Comparison of ENCODE assay signal across 10 cellular contexts in the genomic region with DNA sequence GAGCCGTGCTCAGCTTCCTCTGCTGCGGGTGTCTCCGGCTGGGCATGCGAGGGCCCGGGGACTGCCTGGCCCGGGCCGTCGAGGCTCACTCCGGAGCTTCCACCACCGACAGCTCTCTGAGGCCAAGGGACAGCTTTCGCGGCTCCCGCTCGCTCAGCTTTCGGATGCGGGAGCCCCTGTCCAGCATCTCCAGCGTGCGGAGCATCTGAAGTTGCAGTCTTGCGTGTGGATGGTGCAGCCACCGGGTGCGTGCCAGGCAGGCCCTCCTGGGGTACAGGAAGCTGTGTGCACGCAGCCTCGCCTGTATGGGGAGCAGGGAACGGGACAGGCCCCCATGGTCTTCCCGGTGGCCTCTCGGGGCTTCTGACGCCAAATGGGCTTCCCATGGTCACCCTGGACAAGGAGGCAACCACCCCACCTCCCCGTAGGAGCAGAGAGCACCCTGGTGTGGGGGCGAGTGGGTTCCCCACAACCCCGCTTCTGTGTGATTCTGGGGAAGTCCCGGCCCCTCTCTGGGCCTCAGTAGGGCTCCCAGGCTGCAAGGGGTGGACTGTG. TPM values are rescaled to one million over a fixed set of nuclear protein-coding genes. Genes with fewer than 3 reads are reported as not detected.
DNase-seq lines count a peak whose midpoint lies in the region; ATAC-seq and TF ChIP-seq lines count a peak whose summit lies in the region.
"Had no signal": no experiment of that assay in that cellular context is flagged by ENCODE, and none has a peak within 500 bp of the region (broad histone marks: within the 10 kb centered on the region; RNA-seq: fewer than 3 reads in every experiment).

No MANE protein-coding gene starts in this region.

- intact Hi-C loops in OCI-LY7 (cut with micrococcal nuclease; ENCODE audit: unreplicated experiment): no loop called here

- BruUV-seq in OCI-LY7 (replicated peaks; lab: Mats Ljungman, UMichigan): no TSS peak

- H3K36me3 ChIP-seq in OCI-LY7 (ENCODE audit: insufficient read depth, low read length): no peaks in the 10 kb centered on the region

- H3K9me3 ChIP-seq in OCI-LY7 (ENCODE audit: low read length): no peaks in the 10 kb centered on the region

- H3K9me2 ChIP-seq in OCI-LY7 (ENCODE audit: insufficient read depth, low read length): no peaks in the 10 kb centered on the region

- peaks cover 54% of the 10 kb centered on the region for H3K36me3 Mint-ChIP-seq in central memory CD8-positive, alpha-beta T cell (ENCODE audit: insufficient read depth)

- peak overlapping the region; percentile 39; the same call in 1 of the 2 replicates for H2AFZ ChIP-seq in OCI-LY7 (ENCODE audit: low read length)

- no peaks in the 10 kb centered on the region for H3K27me3 Mint-ChIP-seq in central memory CD8-positive, alpha-beta T cell

- no peaks in the 10 kb centered on the region for H3K9me3 Mint-ChIP-seq in central memory CD8-positive, alpha-beta T cell

- peak; percentile 34 for DNase-seq in OCI-LY7 (ENCODE audit: low spot score)
- no peak for DNase-seq in central memory CD8-positive, alpha-beta T cell (ENCODE audit: low spot score in 2 of 2)
- peak in 2 of 3 donors; percentile 16 to 35 for DNase-seq in stimulated activated CD4-positive, alpha-beta T cell treated with anti-CD3 and anti-CD28 coated beads, Interleukin-12 subunit alpha, Interleukin-12 subunit beta, amount 100 ng/mL, for 48 hours (ENCODE audit: low read depth in 2 of 3, low spot score in 1 of 3)
- no peak for DNase-seq in iPS-NIHi11 (ENCODE audit: low spot score)
- DNase-seq in SIG-M5 (lab: John Stamatoyannopoulos, UW): no peak
- no peak for DNase-seq in NCI-H774 (lab: John Stamatoyannopoulos, UW)
- no peak for DNase-seq in G401 (ENCODE audit: low spot score)
- DNase-seq: NCI-H2171 treated with DMSO at 0.1 percent for 48 hours had no signal

- in situ Hi-C loops in G401 (cut with HindIII; ENCODE audit: low sequenced_read_pairs): no loop called here

- CTCF ChIA-PET in OCI-LY7 (lab: Charles Lee; ENCODE audit: unreplicated experiment): interaction anchor here (0.5 to 0.6 kb wide), 2 partner anchors 84 to 229 kb away, joined by 3 to 13 read pairs; no protein-coding TSS in a partner anchor

- H3K4me2 ChIP-seq in OCI-LY7 (ENCODE audit: low read length): peak overlapping the region; percentile 94

- peaks cover 65% of the 10 kb centered on the region for H3K4me1 ChIP-seq in OCI-LY7 (ENCODE audit: insufficient read depth, low read length, poor library complexity, severe bottlenecking)

- peak overlapping the region; percentile 94 for H3K4me3 Mint-ChIP-seq in central memory CD8-positive, alpha-beta T cell

- H3K4me1 Mint-ChIP-seq in central memory CD8-positive, alpha-beta T cell: peaks cover 43% of the 10 kb centered on the region

- peak overlapping the region; percentile 97 for H3K27ac ChIP-seq in OCI-LY7 (ENCODE audit: low read depth, low read length, poor library complexity, severe bottlenecking)

- H4K20me1 ChIP-seq in OCI-LY7 (ENCODE audit: insufficient read depth, low read length): no peaks in the 10 kb centered on the region

- H3K4me3 ChIP-seq in GM08714 (ENCODE audit: low read length): peak overlapping the region; percentile 66; the same call in 1 of the 2 replicates
- H3K4me3 ChIP-seq in OCI-LY7 (ENCODE audit: low read depth, low read length, poor library complexity, severe bottlenecking): peak overlapping the region; percentile 71

- POLR2A ChIA-PET in OCI-LY7 (lab: Charles Lee): interaction anchor here (0.9 kb wide), 1 partner anchor 583 kb away, joined by 3 read pairs; a partner anchor contains a TSS

- no peak for TF ChIP-seq CTCF in OCI-LY7 (conservative IDR thresholded peaks at IDR 0.05; ENCODE audit: low read length)

- H3K79me2 ChIP-seq in OCI-LY7 (ENCODE audit: insufficient read depth, low read depth, low read length): no peaks in the 10 kb centered on the region

- peak overlapping the region; percentile 85 for H3K27ac Mint-ChIP-seq in central memory CD8-positive, alpha-beta T cell (ENCODE audit: low read depth)

- ATAC-seq in central memory CD8-positive, alpha-beta T cell (replicated peaks; ENCODE audit: extremely low read depth, poor library complexity, severe bottlenecking): no peak

RNA-seq across cellular contexts. Expression of a gene that starts 1.2 kb away (rescaled TPM):
- total RNA-seq in OCI-LY7 (2014; rRNA removed; shearing (Covaris generic)): 25.9 and 34.1 TPM in 2 replicates
- 25.8 and 26.5 TPM in 2 replicates for total RNA-seq in OCI-LY7 (2022)
- not detected in 2 replicates for total RNA-seq in G401 (2014; rRNA removed; shearing (Covaris generic))
- total RNA-seq: Daoy had no signal

RNA-seq across cellular contexts. Expression of a gene that starts 5.9 kb away (rescaled TPM):
- 33.2 and 49.2 TPM in 2 replicates for total RNA-seq in OCI-LY7 (2014; rRNA removed; shearing (Covaris generic))
- 52.7 and 61.9 TPM in 2 replicates for total RNA-seq in OCI-LY7 (2022)
- total RNA-seq in G401 (2014; rRNA removed; shearing (Covaris generic)): 77.5 and 82.5 TPM in 2 replicates

RNA-seq across cellular contexts. Expression of a gene that starts 44.0 kb away (rescaled TPM):
- total RNA-seq in OCI-LY7 (2014; rRNA removed; shearing (Covaris generic)): not detected in 2 replicates
- not detected in 2 replicates for total RNA-seq in OCI-LY7 (2022)
- total RNA-seq in G401 (2014; rRNA removed; shearing (Covaris generic)): 2.8 and 3.7 TPM in 2 replicates
- total RNA-seq: Daoy had no signal

RNA-seq across cellular contexts. Expression of a gene that starts 44.6 kb away (rescaled TPM):
- 0.13 TPM in 1 of 2 replicates, not detected in the other for total RNA-seq in OCI-LY7 (2014; rRNA removed; shearing (Covaris generic))
- not detected in 2 replicates for total RNA-seq in OCI-LY7 (2022)
- total RNA-seq in G401 (2014; rRNA removed; shearing (Covaris generic)): 1.5 and 1.7 TPM in 2 replicates

Comparison
In these comparisons a context has a peak if more than half of its experiments do, and no peak if none do; other contexts are left out.
1. DNase-seq: peak in OCI-LY7 (single experiment) and stimulated activated CD4-positive, alpha-beta T cell treated with anti-CD3 and anti-CD28 coated beads, Interleukin-12 subunit alpha, Interleukin-12 subunit beta, amount 100 ng/mL, for 48 hours (2 of 3); none in central memory CD8-positive, alpha-beta T cell (0 of 2), iPS-NIHi11 (single experiment), SIG-M5 (single experiment), NCI-H774 (single experiment) and G401 (single experiment).
2. RNA of a gene that starts 1.2 kb away (total RNA-seq): 25.8 to 34.1 TPM in OCI-LY7; not detected in G401; every median in the first group is over 10 times any median in the second.